ENCODE assay signal across 12 cellular contexts in the genomic region with DNA sequence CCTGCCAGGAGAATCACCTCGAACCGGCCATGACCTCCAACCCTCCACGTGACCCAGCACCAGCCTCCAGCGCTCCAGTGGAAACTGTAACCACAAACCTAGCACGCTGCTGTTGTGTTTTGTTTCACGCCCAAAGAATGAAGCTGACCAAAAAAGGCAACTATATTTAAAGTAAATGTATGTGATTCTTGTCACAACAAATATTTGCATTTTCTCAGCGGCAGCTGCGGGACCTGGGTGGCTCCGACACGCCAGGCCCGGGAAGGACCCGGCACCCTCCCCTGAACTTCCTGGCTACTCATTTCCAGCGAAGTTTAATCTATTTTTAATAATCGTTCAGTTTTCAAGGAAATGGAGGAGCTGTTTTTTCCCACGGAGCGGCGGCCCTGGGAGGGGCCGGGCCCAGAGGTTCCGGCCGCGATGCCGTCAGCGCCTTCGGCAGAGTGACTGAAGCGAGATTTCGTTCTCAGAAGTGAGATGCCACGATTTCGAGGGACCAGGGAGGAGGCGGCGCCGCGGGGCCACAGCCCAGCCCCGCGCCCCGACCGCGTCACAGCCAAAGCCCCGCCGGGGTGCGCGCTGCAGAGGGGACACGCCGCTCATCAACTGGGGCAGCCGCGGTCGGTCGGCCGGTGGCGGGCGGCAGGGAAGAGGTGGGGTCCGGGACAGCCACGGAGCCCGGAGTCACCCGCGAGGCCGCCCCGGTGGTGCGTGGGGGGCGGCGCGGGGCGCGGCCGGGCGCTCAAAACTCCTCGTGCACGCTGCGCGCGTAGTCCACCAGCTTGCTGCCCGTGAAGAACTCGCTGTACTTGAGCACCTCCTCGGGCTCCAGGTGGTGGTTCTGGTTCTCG. TPM values are rescaled to one million over a fixed set of nuclear protein-coding genes. Genes with fewer than 3 reads are reported as not detected.
A peak's percentile ranks its signal among the peaks of the same experiment; 100 is the strongest.
DNase-seq lines count a peak whose midpoint lies in the region; ATAC-seq and TF ChIP-seq lines count a peak whose summit lies in the region.
"Had no signal": no experiment of that assay in that cellular context is flagged by ENCODE, and none has a peak within 500 bp of the region (broad histone marks: within the 10 kb centered on the region; RNA-seq: fewer than 3 reads in every experiment).

No MANE protein-coding gene starts in this region.

- no peaks in the 10 kb centered on the region for H3K4me1 ChIP-seq in Caco-2

- H3K9me3 Mint-ChIP-seq in Caco-2 (ENCODE audit: unreplicated experiment) (no peaks in the 10 kb centered on the region), memory B cell (no peaks in the 10 kb centered on the region)

- H3K4me3 ChIP-seq in Caco-2 (ENCODE audit: low read depth, low read length) = no peak overlapping the region
- H3K4me3 ChIP-seq: sigmoid colon had no signal

- H3K36me3 ChIP-seq in Caco-2 (ENCODE audit: control insufficient read depth, insufficient read depth, low read length) = no peaks in the 10 kb centered on the region

- H3K4me1 Mint-ChIP-seq in Caco-2 (ENCODE audit: low read depth, unreplicated experiment) (no peaks in the 10 kb centered on the region), memory B cell (peaks cover 12% of the 10 kb centered on the region)

- CTCF ChIA-PET in Caco-2 (lab: Charles Lee) = no interaction called here

- TF ChIP-seq CTCF in Caco-2 (IDR thresholded peaks at IDR 0.05; ENCODE audit: insufficient read depth in 1 of 2, low read depth in 1 of 2, low read length in 1 of 2, severe bottlenecking in 1 of 2, unreplicated experiment in 1 of 2) = no peak

- no peaks in the 10 kb centered on the region for H3K9me3 ChIP-seq in Caco-2
- H3K9me3 ChIP-seq: sigmoid colon had no signal

- H3K36me3 Mint-ChIP-seq in Caco-2 (ENCODE audit: insufficient read depth, unreplicated experiment) = peaks cover 23% of the 10 kb centered on the region
- H3K36me3 Mint-ChIP-seq in memory B cell = peaks cover 14% of the 10 kb centered on the region

- H3K27me3 Mint-ChIP-seq in Caco-2 (ENCODE audit: insufficient read depth, unreplicated experiment) = no peaks in the 10 kb centered on the region
- H3K27me3 Mint-ChIP-seq in memory B cell = no peaks in the 10 kb centered on the region

- H3K27ac Mint-ChIP-seq in Caco-2 (ENCODE audit: unreplicated experiment) = no peak overlapping the region
- peak overlapping the region; percentile 77 for H3K27ac Mint-ChIP-seq in memory B cell

- H3K4me3 Mint-ChIP-seq in Caco-2 (ENCODE audit: unreplicated experiment) (no peak overlapping the region), memory B cell (no peak overlapping the region)

- BruUV-seq in Caco-2 (replicated peaks; lab: Mats Ljungman, UMichigan) = TSS peak; percentile 93

- ATAC-seq in memory B cell (ENCODE audit: low read depth) (no peak), HG03521 (IDR thresholded peaks at IDR 0.05; ENCODE audit: unreplicated experiment) (no peak), GM18505 (IDR thresholded peaks at IDR 0.05; ENCODE audit: unreplicated experiment) (no peak), HG03196 (IDR thresholded peaks at IDR 0.05; ENCODE audit: unreplicated experiment) (no peak)

- intact Hi-C loops in Caco-2 (cut with micrococcal nuclease; ENCODE audit: unreplicated experiment) = no loop called here

- POLR2A ChIA-PET in Caco-2 (lab: Charles Lee) = no interaction called here

- no peak for TF ChIP-seq POLR2A in GM18505 (IDR thresholded peaks at IDR 0.05; ENCODE audit: borderline replicate concordance, extremely low read depth, insufficient read depth, insufficient read length)

- no peaks in the 10 kb centered on the region for H3K27me3 ChIP-seq in Caco-2 (replicated peaks; ENCODE audit: control insufficient read depth, insufficient read depth, low read length)
- H3K27me3 ChIP-seq: sigmoid colon had no signal

- DNase-seq in Caco-2 = no peak
- peak; percentile 48 for DNase-seq in T follicular helper cell (ENCODE audit: low read depth)
- DNase-seq in activated T-helper 9 cell treated with anti-CD3 and anti-CD28 coated beads, Interleukin-2, amount 50 U/mL, for 16 hours (ENCODE audit: low read depth) = peak; percentile 67
- DNase-seq in memory B cell (ENCODE audit: low spot score in 2 of 2) = no peak
- no peak for DNase-seq in NCI-H1092 treated with DMSO at 0.1 percent for 48 hours (lab: John Stamatoyannopoulos, UW)
- DNase-seq: aorta, NCI-H345, sigmoid colon had no signal

RNA-seq across cellular contexts. Expression of a gene that starts 3.0 kb away (rescaled TPM):
- not detected in 2 replicates for total RNA-seq in Caco-2 (2022)
- total RNA-seq: H4 had no signal

RNA-seq across cellular contexts. Expression of a gene that starts 10.6 kb away (rescaled TPM):
- total RNA-seq in Caco-2 (2022) = not detected in 2 replicates
- total RNA-seq: H4 had no signal

RNA-seq across cellular contexts. Expression of a gene that starts 14.8 kb away (rescaled TPM):
- total RNA-seq in Caco-2 (2022) = 138 and 140 TPM in 2 replicates

RNA-seq across cellular contexts. Expression of a gene that starts 15.0 kb away (rescaled TPM):
- total RNA-seq in Caco-2 (2022) = 24.8 and 25.3 TPM in 2 replicates

RNA-seq across cellular contexts. Expression of a gene that starts 29.5 kb away (rescaled TPM):
- 3.4 and 3.7 TPM in 2 replicates for total RNA-seq in Caco-2 (2022)
- total RNA-seq: H4 had no signal

Comparison
In these comparisons a context has a peak if more than half of its experiments do, and no peak if none do; other contexts are left out.
1. DNase-seq: peak in T follicular helper cell (single experiment) and activated T-helper 9 cell treated with anti-CD3 and anti-CD28 coated beads, Interleukin-2, amount 50 U/mL, for 16 hours (single experiment); none in Caco-2 (0 of 2), memory B cell (0 of 2) and NCI-H1092 treated with DMSO at 0.1 percent for 48 hours (single experiment).